In genomic region chr11:112174789-112175595, GRCh38 we compare ENCODE assay signal across 8 cellular contexts. TPM values are rescaled to one million over a fixed set of nuclear protein-coding genes. Genes with fewer than 3 reads are reported as not detected.
A peak's percentile ranks its signal among the peaks of the same experiment; 100 is the strongest.
DNase-seq lines count a peak whose midpoint lies in the region; ATAC-seq lines count a peak whose summit lies in the region.

Gene BCO2 (plus strand): TSS chr11:112175512. CDS start chr11:112175602, 90 bp downstream.

- peak within 1 kb of the TSS; percentile 61 to 66 for H3K9ac ChIP-seq in stomach smooth muscle (ENCODE audit: low read length in 2 of 2)

- H3K27me3 ChIP-seq in stomach smooth muscle (ENCODE audit: control insufficient read depth in 1 of 2, insufficient read depth in 2 of 2, low read length in 2 of 2) = no peaks in the 10 kb centered on the region

- H3K4me3 ChIP-seq in stomach smooth muscle (ENCODE audit: low read length in 2 of 2) = peak within 1 kb of the TSS; percentile 72 to 80

- peak within 1 kb of the TSS; percentile 81 for H3K27ac ChIP-seq in stomach smooth muscle (ENCODE audit: low read length)

- ATAC-seq in HG02885 (IDR thresholded peaks at IDR 0.05; ENCODE audit: poor library complexity, unreplicated experiment) (peak; percentile 60), naive B cell (ENCODE audit: low read depth in 2 of 2) (peak; percentile 56 to 70)

- peak within 1 kb of the TSS in 4 of 8 donors; percentile 43 to 74 (median 62) for H3K4me3 Mint-ChIP-seq in naive B cell

- H3K27me3 Mint-ChIP-seq in naive B cell = peaks cover 0 to 15% (median 14%) of the 10 kb centered on the region in 3 donors

- no peaks in the 10 kb centered on the region for H3K9me3 ChIP-seq in stomach smooth muscle (ENCODE audit: control insufficient read depth in 2 of 2, low read length in 2 of 2)

- peaks cover 6% of the 10 kb centered on the region for H3K4me1 ChIP-seq in stomach smooth muscle (ENCODE audit: control insufficient read depth, insufficient read depth, low read length)

- no peaks in the 10 kb centered on the region for H3K9me3 Mint-ChIP-seq in naive B cell

- H3K4me1 Mint-ChIP-seq in naive B cell = peaks cover 23 to 27% (median 25%) of the 10 kb centered on the region in 3 donors

- no peaks in the 10 kb centered on the region for H3K36me3 Mint-ChIP-seq in naive B cell

- H3K36me3 ChIP-seq in stomach smooth muscle (ENCODE audit: control insufficient read depth in 2 of 2, insufficient read depth in 2 of 2, low read length in 2 of 2) = peaks cover 4 to 5% of the 10 kb centered on the region in 2 donors

- DNase-seq in ELF-1 (ENCODE audit: low read depth, low spot score) (peak; percentile 81), NCI-H748 treated with DMSO at 0.1 percent for 48 hours (lab: John Stamatoyannopoulos, UW) (peak; percentile 43), fibroblast of the conjunctiva (ENCODE audit: low read depth) (peak; percentile 43), naive B cell (peak; percentile 15), NCI-H1048 (lab: John Stamatoyannopoulos, UW) (no peak)
- DNase-seq in activated T-cell treated with anti-CD3 and anti-CD28 coated beads, Interleukin-2, amount 50 U/mL, for 48 hours = peak; percentile 47 to 55

- H3K27ac Mint-ChIP-seq in naive B cell = peak within 1 kb of the TSS in 3 of 6 donors; percentile 21 to 75 (median 61)

RNA-seq across cellular contexts. Expression of gene BCO2, which starts in this region (rescaled TPM):
- 1 to 10 TPM in 1 of 6 donors, under 1 TPM in 1, not detected in 4; 0.57 to 1.2 TPM for polyA plus RNA-seq in naive B cell (ENCODE audit: low read depth in 6 of 6)
